In genomic region chr11:116928102-116928777, GRCh38 we compare ENCODE assay signal across 8 cellular contexts.
DNase-seq lines count a peak whose midpoint lies in the region; ATAC-seq and TF ChIP-seq lines count a peak whose summit lies in the region.

No MANE protein-coding gene starts in this region.

- in situ Hi-C loops in GM13977 (cut with MboI; ENCODE audit: low pct_unique_long_range_greater_than_20kb, low sequenced_read_pairs, unreplicated experiment) (no loop called here), mammary epithelial cell (cut with MboI; ENCODE audit: low sequenced_read_pairs in 2 of 2) (no loop called here)

- H3K9me3 ChIP-seq in mammary epithelial cell (replicated peaks; ENCODE audit: insufficient read depth, low read length): no peaks in the 10 kb centered on the region

- H3K36me3 Mint-ChIP-seq in IgD-negative memory B cell: peaks cover 4% of the 10 kb centered on the region

- no peaks in the 10 kb centered on the region for H3K27me3 Mint-ChIP-seq in IgD-negative memory B cell

- peak overlapping the region; percentile 39 to 88 (median 74) for H3K4me3 Mint-ChIP-seq in IgD-negative memory B cell

- peak; percentile 43 for DNase-seq in GM13977 (ENCODE audit: low spot score)
- DNase-seq in choroid plexus epithelial cell (ENCODE audit: low read depth): peak; percentile 25
- no peak for DNase-seq in NCI-H2107 treated with DMSO at 0.1 percent for 48 hours (lab: John Stamatoyannopoulos, UW; ENCODE audit: unreplicated experiment)
- DNase-seq in ureter (ENCODE audit: low spot score): no peak
- no peak for DNase-seq in amniotic stem cell (lab: John Stamatoyannopoulos, UW)
- no peak for DNase-seq in mammary epithelial cell

- no peak for TF ChIP-seq CTCF in GM13977 (IDR thresholded peaks at IDR 0.05; ENCODE audit: extremely low read depth, insufficient read depth, missing control alignments)
- no peak for TF ChIP-seq CTCF in choroid plexus epithelial cell (conservative IDR thresholded peaks at IDR 0.05; ENCODE audit: low read depth, low read length)
- no peak for TF ChIP-seq CTCF in mammary epithelial cell (conservative IDR thresholded peaks at IDR 0.05 in 1 of 2, IDR thresholded peaks at IDR 0.05 in 1 of 2; ENCODE audit: extremely low read depth in 1 of 2, insufficient read depth in 1 of 2, low read depth in 1 of 2, low read length in 2 of 2)

- peaks cover 28% of the 10 kb centered on the region for H3K4me1 ChIP-seq in mammary epithelial cell (ENCODE audit: insufficient read depth, low read length)

- no peak overlapping the region for H2AFZ ChIP-seq in mammary epithelial cell (ENCODE audit: low read depth, low read length)

- H3K27ac ChIP-seq in mammary epithelial cell (ENCODE audit: insufficient read depth, low read depth, low read length): no peak overlapping the region

- peaks cover 6% of the 10 kb centered on the region for H3K79me2 ChIP-seq in mammary epithelial cell (ENCODE audit: insufficient read depth, low read length)

- H3K9ac ChIP-seq in mammary epithelial cell (ENCODE audit: insufficient read depth, low read length): no peak overlapping the region

- intact Hi-C loops in mammary epithelial cell (cut with micrococcal nuclease): no loop called here

- CTCF ChIA-PET in mammary epithelial cell (lab: Charles Lee; ENCODE audit: low non-redundant PET): no interaction called here

- H3K4me3 ChIP-seq in choroid plexus epithelial cell (ENCODE audit: low read depth, low read length) (no peak overlapping the region), mammary epithelial cell (replicated peaks in 1 of 3; ENCODE audit: insufficient read depth in 1 of 3, low read depth in 2 of 3, low read length in 3 of 3) (no peak overlapping the region)

- WGBS in mammary epithelial cell (ENCODE audit: low coverage, missing lambda C conversion rate): 83% methylated on average over 1 of the region's 1 CpG

- no TSS peak for BruUV-seq in mammary epithelial cell (replicated peaks; lab: Mats Ljungman, UMichigan)

- no peaks in the 10 kb centered on the region for H3K9me3 Mint-ChIP-seq in IgD-negative memory B cell

- peak overlapping the region; percentile 92 to 100 (median 99) for H3K27ac Mint-ChIP-seq in IgD-negative memory B cell

- H3K36me3 ChIP-seq in mammary epithelial cell (ENCODE audit: insufficient read depth, low read length): no peaks in the 10 kb centered on the region

- dilution Hi-C loops in mammary epithelial cell (cut with HindIII; ENCODE audit: low sequenced_read_pairs): no loop called here

- ATAC-seq in GM21447 (IDR thresholded peaks at IDR 0.05; ENCODE audit: unreplicated experiment): peak; percentile 73

- H3K4me2 ChIP-seq in mammary epithelial cell (ENCODE audit: insufficient read depth, low read depth, low read length): no peak overlapping the region

- H3K4me1 Mint-ChIP-seq in IgD-negative memory B cell: peaks cover 68 to 82% (median 74%) of the 10 kb centered on the region in 3 donors

- H4K20me1 ChIP-seq in mammary epithelial cell (ENCODE audit: insufficient read depth, low read length): no peaks in the 10 kb centered on the region

- no peaks in the 10 kb centered on the region for H3K27me3 ChIP-seq in mammary epithelial cell (ENCODE audit: insufficient read depth, low read length)

Comparison
In these comparisons a context has a peak if more than half of its experiments do, and no peak if none do; other contexts are left out.
1. DNase-seq: peak in GM13977 (single experiment) and choroid plexus epithelial cell (single experiment); none in NCI-H2107 treated with DMSO at 0.1 percent for 48 hours (single experiment), ureter (single experiment), amniotic stem cell (single experiment) and mammary epithelial cell (single experiment).